ENCODE assay signal across 32 cellular contexts in the genomic region with DNA sequence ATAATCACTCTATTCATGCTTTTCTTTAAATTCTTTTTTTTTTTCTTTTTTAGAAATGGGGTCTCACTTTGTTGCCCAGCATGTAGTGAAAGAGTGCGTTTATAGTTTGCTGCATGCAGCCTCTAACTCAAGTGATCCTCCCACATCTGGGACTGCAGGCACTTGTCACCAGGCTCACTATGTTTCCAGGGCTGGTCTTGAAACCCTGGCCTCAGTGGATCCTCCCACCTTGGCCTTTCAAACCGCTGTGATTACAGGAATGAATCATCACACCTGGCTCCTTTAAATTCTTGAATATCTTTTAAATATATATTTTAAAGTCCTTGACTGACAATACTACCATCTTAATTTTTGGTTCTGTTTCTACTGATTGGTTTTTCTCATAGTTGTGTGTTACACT.
"Had no signal": no experiment of that assay in that cellular context is flagged by ENCODE, and none has a peak within 500 bp of the region (broad histone marks: within the 10 kb centered on the region; RNA-seq: fewer than 3 reads in every experiment).

No MANE protein-coding gene starts in this region.

- FAIRE-seq: RCC 7860 had no signal

- H3K27ac Mint-ChIP-seq: T-cell had no signal

- H3K27me3 Mint-ChIP-seq: T-cell had no signal

- H3K27ac ChIP-seq: PC-9, RWPE1, SJCRH30, SK-N-MC had no signal

- H3K36me3 ChIP-seq: MG63, SJCRH30 had no signal

- H3K4me1 ChIP-seq: SJCRH30 had no signal

- H3K36me3 Mint-ChIP-seq: T-cell had no signal

- H3K4me3 Mint-ChIP-seq: T-cell had no signal

- H3K9me3 ChIP-seq: MG63, SJCRH30 had no signal

- DNase-seq: Kasumi-1, MG63, NCI-H1048, NCI-H1092 treated with DMSO at 0.1 percent for 48 hours, NCI-H1105 treated with DMSO at 0.1 percent for 48 hours, NCI-H1417, NCI-H1436, NCI-H146, NCI-H1694, NCI-H187, NCI-H1930, NCI-H2029 treated with DMSO at 0.1 percent for 48 hours, NCI-H2081 treated with DMSO at 0.1 percent for 48 hours, NCI-H2107, NCI-H2171, NCI-H345, NCI-H446, NCI-H510A treated with DMSO at 0.1 percent for 48 hours, NCI-H524 treated with DMSO at 0.1 percent for 48 hours, NCI-H526 treated with DMSO at 0.1 percent for 48 hours, NCI-H774, PC-9, SHP77, SIG-M5, SJCRH30, T-cell had no signal

- H3K27me3 ChIP-seq: MG63 had no signal

- H3K4me2 ChIP-seq: PC-9 had no signal

- ATAC-seq: Panc1, Right ventricle myocardium inferior, SK-N-SH treated with all-trans-retinoic acid at 6 μM for 48 hours, T-cell had no signal

- H2AFZ ChIP-seq: PC-9 had no signal

- H3K4me1 Mint-ChIP-seq: T-cell had no signal

- H3K4me3 ChIP-seq: MG63, PC-9, SJCRH30, SK-N-MC had no signal
